27 cellular contexts compared by ENCODE assay signal in the genomic region with DNA sequence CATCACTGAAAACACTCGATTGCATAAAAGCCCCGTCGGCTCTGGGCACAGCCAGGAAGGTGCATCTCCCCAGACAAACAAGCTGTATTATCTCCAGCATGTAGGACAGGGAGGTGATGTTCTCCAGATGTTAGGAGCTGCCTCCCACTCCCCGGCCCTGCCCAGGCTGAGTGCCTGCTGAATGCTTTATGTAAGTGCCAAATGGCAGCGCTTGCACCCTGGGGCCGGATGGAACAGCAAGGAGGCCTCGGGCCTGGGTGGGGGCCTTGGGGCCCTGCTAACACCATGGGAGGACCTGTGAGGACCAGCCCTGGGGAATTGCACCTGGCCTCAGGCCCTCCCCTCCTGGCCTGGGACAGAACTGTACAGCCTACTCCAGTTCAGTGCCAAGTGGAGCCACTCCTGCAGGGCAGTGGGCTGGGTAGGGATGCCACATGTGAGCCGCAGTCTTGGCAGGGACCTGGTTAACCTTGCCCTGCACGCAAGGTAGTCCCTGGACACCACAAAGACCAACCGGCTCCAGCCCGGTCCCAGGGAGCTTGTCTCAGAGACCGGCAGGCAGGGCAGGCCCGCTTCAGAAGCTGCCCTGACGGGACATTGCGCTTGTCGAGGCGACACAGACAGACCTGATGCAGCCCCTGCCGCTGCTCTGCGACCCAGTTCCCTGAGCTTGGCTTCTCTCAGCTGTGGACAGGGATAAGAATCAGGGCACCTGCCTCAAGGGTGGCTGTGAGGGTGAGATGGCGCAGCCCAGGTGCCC. TPM values are rescaled to one million over a fixed set of nuclear protein-coding genes. Genes with fewer than 3 reads are reported as not detected.
DNase-seq lines count a peak whose midpoint lies in the region; ATAC-seq and TF ChIP-seq lines count a peak whose summit lies in the region.
"Had no signal": no experiment of that assay in that cellular context is flagged by ENCODE, and none has a peak within 500 bp of the region (broad histone marks: within the 10 kb centered on the region; RNA-seq: fewer than 3 reads in every experiment).

No MANE protein-coding gene starts in this region.

- peak; percentile 11 to 30 for ATAC-seq in natural killer cell treated with Interleukin-12 subunit alpha and Interleukin-12 subunit beta and Interleukin-15 and Interleukin-18, amount 100 ng/mL, for 72 hours
- ATAC-seq in natural killer cell (no peak), HG03354 (IDR thresholded peaks at IDR 0.05; ENCODE audit: poor library complexity, severe bottlenecking, unreplicated experiment) (no peak)
- ATAC-seq: activated T-helper 17 cell treated with anti-CD3 and anti-CD28 coated beads, Interleukin-2, amount 50 U/mL, for 72 hours; left lung; WTC11 had no signal

- no peaks in the 10 kb centered on the region for H4K20me1 ChIP-seq in osteoblast (ENCODE audit: insufficient read depth, low read length)

- H3K4me3 Mint-ChIP-seq in natural killer cell treated with Interleukin-12 subunit alpha and Interleukin-12 subunit beta and Interleukin-15 and Interleukin-18, amount 100 ng/mL, for 72 hours, result no peak overlapping the region
- no peak overlapping the region for H3K4me3 Mint-ChIP-seq in natural killer cell
- H3K4me3 Mint-ChIP-seq: activated T-helper 17 cell treated with anti-CD3 and anti-CD28 coated beads, Interleukin-2, amount 50 U/mL, for 72 hours; neural progenitor cell; WTC11 had no signal

- TF ChIP-seq CTCF in natural killer cell (IDR thresholded peaks at IDR 0.05) (no peak), fibroblast of villous mesenchyme (IDR thresholded peaks at IDR 0.05; ENCODE audit: insufficient read depth, low read depth, low read length) (no peak), osteoblast (IDR thresholded peaks at IDR 0.05; ENCODE audit: extremely low read depth, low read depth, low read length) (no peak), GM13976 (IDR thresholded peaks at IDR 0.05; ENCODE audit: borderline replicate concordance, control extremely low read depth, extremely low read depth, insufficient read depth, missing control alignments) (no peak)

- intact Hi-C loops in natural killer cell (cut with micrococcal nuclease), result no loop called here

- in situ Hi-C loops in GM13976 (cut with MboI; ENCODE audit: low sequenced_read_pairs, unreplicated experiment), result no loop called here

- peaks cover 14% of the 10 kb centered on the region for H3K27me3 ChIP-seq in osteoblast (ENCODE audit: insufficient read depth, low read length)

- no peaks in the 10 kb centered on the region for H3K9me3 Mint-ChIP-seq in natural killer cell treated with Interleukin-12 subunit alpha and Interleukin-12 subunit beta and Interleukin-15 and Interleukin-18, amount 100 ng/mL, for 72 hours
- H3K9me3 Mint-ChIP-seq in natural killer cell, result no peaks in the 10 kb centered on the region
- H3K9me3 Mint-ChIP-seq: activated T-helper 17 cell treated with anti-CD3 and anti-CD28 coated beads, Interleukin-2, amount 50 U/mL, for 72 hours; neural progenitor cell; WTC11 had no signal

- H3K4me1 Mint-ChIP-seq in natural killer cell treated with Interleukin-12 subunit alpha and Interleukin-12 subunit beta and Interleukin-15 and Interleukin-18, amount 100 ng/mL, for 72 hours (ENCODE audit: low read depth in 2 of 2), result peaks cover 0 to 12% of the 10 kb centered on the region in 2 donors
- H3K4me1 Mint-ChIP-seq in natural killer cell, result peaks cover 7 to 21% of the 10 kb centered on the region in 2 donors

- no peak overlapping the region for H3K4me2 ChIP-seq in osteoblast (ENCODE audit: insufficient read depth, low read length)
- H3K4me2 ChIP-seq: neural progenitor cell had no signal

- H3K27ac ChIP-seq in osteoblast (ENCODE audit: low read depth, low read length), result no peak overlapping the region
- H3K27ac ChIP-seq: C4-2B, neural progenitor cell had no signal

- no peaks in the 10 kb centered on the region for H3K36me3 Mint-ChIP-seq in natural killer cell treated with Interleukin-12 subunit alpha and Interleukin-12 subunit beta and Interleukin-15 and Interleukin-18, amount 100 ng/mL, for 72 hours
- H3K36me3 Mint-ChIP-seq in natural killer cell, result no peaks in the 10 kb centered on the region
- H3K36me3 Mint-ChIP-seq: neural progenitor cell, WTC11 had no signal

- H3K4me3 ChIP-seq in fibroblast of villous mesenchyme (ENCODE audit: low read depth, low read length) (no peak overlapping the region), osteoblast (ENCODE audit: insufficient read depth, low read length) (no peak overlapping the region)
- H3K4me3 ChIP-seq: left lung, neural progenitor cell had no signal

- H3K27me3 Mint-ChIP-seq in natural killer cell treated with Interleukin-12 subunit alpha and Interleukin-12 subunit beta and Interleukin-15 and Interleukin-18, amount 100 ng/mL, for 72 hours, result peaks cover 0 to 8% of the 10 kb centered on the region in 2 donors
- peaks cover 0 to 14% of the 10 kb centered on the region in 2 donors for H3K27me3 Mint-ChIP-seq in natural killer cell (ENCODE audit: low read depth in 2 of 2)
- H3K27me3 Mint-ChIP-seq: activated T-helper 17 cell treated with anti-CD3 and anti-CD28 coated beads, Interleukin-2, amount 50 U/mL, for 72 hours had no signal

- no peaks in the 10 kb centered on the region for H3K79me2 ChIP-seq in osteoblast (ENCODE audit: insufficient read depth, low read length)

- no peaks in the 10 kb centered on the region for H3K36me3 ChIP-seq in osteoblast (ENCODE audit: insufficient read depth, low read length)
- H3K36me3 ChIP-seq: left lung, neural progenitor cell had no signal

- peaks cover 16% of the 10 kb centered on the region for H3K4me1 ChIP-seq in osteoblast (ENCODE audit: insufficient read depth, low read length)

- no peak for DNase-seq in natural killer cell treated with Interleukin-12 subunit alpha and Interleukin-12 subunit beta and Interleukin-15 and Interleukin-18, amount 100 ng/mL, for 72 hours (ENCODE audit: low spot score)
- DNase-seq in natural killer cell (no peak), fibroblast of villous mesenchyme (ENCODE audit: low read depth) (peak; percentile 29), osteoblast (ENCODE audit: insufficient read length, low spot score, missing footprints) (peak; percentile 30), NCI-H187 treated with DMSO at 0.1 percent for 48 hours (lab: John Stamatoyannopoulos, UW) (no peak), GM13976 (ENCODE audit: low spot score) (no peak)
- DNase-seq: activated CD4-positive, alpha-beta T cell treated with anti-CD3 and anti-CD28 coated beads, Interleukin-2, amount 50 U/mL, for 1 hour; activated CD8-positive, alpha-beta memory T cell treated with anti-CD3 and anti-CD28 coated beads, Interleukin-2, amount 50 U/mL, for 4 hours; DND-41; KBM-7; left lung; MM.1S; NCI-H1417 treated with DMSO at 0.1 percent for 48 hours; NCI-H446 treated with DMSO at 0.1 percent for 48 hours; stimulated activated CD4-positive, alpha-beta T cell treated with anti-CD3 and anti-CD28 coated beads, Interleukin-2, amount 100 ng/mL, for 24 hours; substantia nigra; SW 1271; T1000 had no signal

- H3K9me3 ChIP-seq in osteoblast (ENCODE audit: low read depth, low read length), result no peaks in the 10 kb centered on the region
- H3K9me3 ChIP-seq: left lung had no signal

- no peak overlapping the region for H3K27ac Mint-ChIP-seq in natural killer cell treated with Interleukin-12 subunit alpha and Interleukin-12 subunit beta and Interleukin-15 and Interleukin-18, amount 100 ng/mL, for 72 hours
- no peak overlapping the region for H3K27ac Mint-ChIP-seq in natural killer cell
- H3K27ac Mint-ChIP-seq: activated T-helper 17 cell treated with anti-CD3 and anti-CD28 coated beads, Interleukin-2, amount 50 U/mL, for 72 hours; neural progenitor cell; WTC11 had no signal

- H2AFZ ChIP-seq in osteoblast (ENCODE audit: low read length), result no peak overlapping the region
- H2AFZ ChIP-seq: neural progenitor cell had no signal

RNA-seq across cellular contexts. Expression of a gene that starts 35.3 kb away (rescaled TPM):
- total RNA-seq in natural killer cell treated with Interleukin-12 subunit alpha and Interleukin-12 subunit beta and Interleukin-15 and Interleukin-18, amount 100 ng/mL, for 72 hours, result 10 to 100 TPM; 14.4 to 25.7 TPM
- total RNA-seq in natural killer cell (10 to 100 TPM; 26.5 to 35.5 (median 31.7) TPM), fibroblast of villous mesenchyme (3.5 and 7.3 TPM in 2 replicates), osteoblast (3.3 and 4.4 TPM in 2 replicates)

RNA-seq across cellular contexts. Expression of a gene that starts 45.6 kb away (rescaled TPM):
- 1 to 10 TPM; 1.1 to 2.1 TPM for total RNA-seq in natural killer cell treated with Interleukin-12 subunit alpha and Interleukin-12 subunit beta and Interleukin-15 and Interleukin-18, amount 100 ng/mL, for 72 hours
- total RNA-seq in natural killer cell (1 to 10 TPM in 2 of 3 donors, under 1 TPM in 1; 0.75 to 2.2 (median 1.4) TPM), fibroblast of villous mesenchyme (0.32 and 0.86 TPM in 2 replicates), osteoblast (0.29 and 1.1 TPM in 2 replicates)
- total RNA-seq: H1, HT1080 had no signal

RNA-seq across cellular contexts. Expression of a gene that starts 59.6 kb away (rescaled TPM):
- not detected for total RNA-seq in natural killer cell treated with Interleukin-12 subunit alpha and Interleukin-12 subunit beta and Interleukin-15 and Interleukin-18, amount 100 ng/mL, for 72 hours
- total RNA-seq in natural killer cell, result not detected
- not detected in 2 replicates for total RNA-seq in fibroblast of villous mesenchyme
- not detected in 2 replicates for total RNA-seq in osteoblast
- total RNA-seq: activated T-helper 17 cell treated with anti-CD3 and anti-CD28 coated beads, Interleukin-2, amount 50 U/mL, for 72 hours; dermis microvascular lymphatic vessel endothelial cell; H1; HT1080; left lung; ureter; WTC11 had no signal

Comparison
In these comparisons a context has a peak if more than half of its experiments do, and no peak if none do; other contexts are left out.
1. ATAC-seq: peak in natural killer cell treated with Interleukin-12 subunit alpha and Interleukin-12 subunit beta and Interleukin-15 and Interleukin-18, amount 100 ng/mL, for 72 hours (2 of 2); none in natural killer cell (0 of 3) and HG03354 (single experiment).
2. DNase-seq: peak in fibroblast of villous mesenchyme (single experiment) and osteoblast (single experiment); none in natural killer cell treated with Interleukin-12 subunit alpha and Interleukin-12 subunit beta and Interleukin-15 and Interleukin-18, amount 100 ng/mL, for 72 hours (single experiment), natural killer cell (single experiment), NCI-H187 treated with DMSO at 0.1 percent for 48 hours (single experiment) and GM13976 (single experiment).